ENCODE assay signal across 22 cellular contexts in the genomic region with DNA sequence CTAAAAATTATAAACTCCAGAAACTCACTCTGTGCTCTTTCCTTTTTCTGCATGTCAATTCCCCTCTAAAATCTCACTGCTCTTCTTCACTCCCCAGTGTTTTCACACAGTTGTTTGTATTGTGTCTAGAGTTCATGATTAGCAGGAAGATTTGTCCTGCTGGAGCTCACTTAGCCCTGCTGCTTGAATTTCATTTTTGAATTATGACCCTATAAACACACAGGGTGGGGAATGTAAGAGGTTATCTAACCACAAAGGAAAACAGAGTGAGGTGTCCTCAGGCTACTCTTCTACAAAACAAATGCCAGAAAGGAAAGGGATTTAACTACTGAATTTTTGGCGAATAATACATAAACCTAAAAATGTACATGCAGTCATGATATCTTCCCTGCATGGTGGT.
A peak's percentile ranks its signal among the peaks of the same experiment; 100 is the strongest.
DNase-seq lines count a peak whose midpoint lies in the region; ATAC-seq and TF ChIP-seq lines count a peak whose summit lies in the region.
"Had no signal": no experiment of that assay in that cellular context is flagged by ENCODE, and none has a peak within 500 bp of the region (broad histone marks: within the 10 kb centered on the region; RNA-seq: fewer than 3 reads in every experiment).

No MANE protein-coding gene starts in this region.

- H3K36me3 Mint-ChIP-seq in nephron progenitor cell (ENCODE audit: low read depth): no peaks in the 10 kb centered on the region

- H3K27ac ChIP-seq in SK-N-SH (ENCODE audit: low read depth in 2 of 2, low read length in 1 of 2): peak overlapping the region in 1 of 2 experiments; percentile 77; a peak in 2 of 4 replicates
- H3K27ac ChIP-seq: 22Rv1, BLaER1, SJCRH30 had no signal

- no peaks in the 10 kb centered on the region for H3K27me3 Mint-ChIP-seq in nephron progenitor cell (ENCODE audit: low read depth, poor library complexity)
- H3K27me3 Mint-ChIP-seq: CD4-positive, alpha-beta T cell had no signal

- DNase-seq in DMS153 (lab: John Stamatoyannopoulos, UW) (peak; percentile 5), DMS153 treated with DMSO at 0.1 percent for 48 hours (lab: John Stamatoyannopoulos, UW; ENCODE audit: unreplicated experiment) (no peak), SK-N-SH (peak; percentile 21), OCI-M1 (lab: John Stamatoyannopoulos, UW) (peak; percentile 28), nephron progenitor cell (no peak)
- no peak for DNase-seq in stimulated activated CD4-positive, alpha-beta T cell treated with anti-CD3 and anti-CD28 coated beads, Interleukin-1b, Interleukin-23, amount 100 ng/mL, for 48 hours
- DNase-seq: ACHN; CD4-positive, alpha-beta T cell; COR-L47; DMS 273 treated with DMSO at 0.1 percent for 48 hours; Kasumi-1; MG63; NCI-H146; NCI-H2081 treated with DMSO at 0.1 percent for 48 hours; NCI-H226; NCI-H526; NK-92 treated with Interleukin-12 subunit alpha and Interleukin-12 subunit beta, amount 100 ng/mL, for 24 hours had no signal

- ATAC-seq in SK-N-SH treated with all-trans-retinoic acid at 6 μM for 48 hours (no peak), GM18511 (IDR thresholded peaks at IDR 0.05; ENCODE audit: unreplicated experiment) (no peak)

- 19% methylated on average over 1 of the region's 1 CpG for WGBS in SK-N-SH (ENCODE audit: low lambda C conversion rate)

- no peak overlapping the region for H3K4me3 ChIP-seq in SK-N-SH (ENCODE audit: low read depth in 2 of 2, low read length in 1 of 2)
- H3K4me3 ChIP-seq: BLaER1, MG63, SJCRH30 had no signal

- no peak overlapping the region for H2AFZ ChIP-seq in SK-N-SH (ENCODE audit: low read depth)

- H3K9me2 ChIP-seq in SK-N-SH: no peaks in the 10 kb centered on the region

- H3K4me1 Mint-ChIP-seq in nephron progenitor cell: peaks cover 10% of the 10 kb centered on the region

- H3K9me3 Mint-ChIP-seq in nephron progenitor cell: peaks cover 8% of the 10 kb centered on the region

- H3K9ac ChIP-seq in SK-N-SH: no peak overlapping the region
- H3K9ac ChIP-seq: BLaER1 had no signal

- peak overlapping the region; percentile 6 for H3K27ac Mint-ChIP-seq in nephron progenitor cell
- H3K27ac Mint-ChIP-seq: CD4-positive, alpha-beta T cell had no signal

- TF ChIP-seq CTCF in SK-N-SH (IDR thresholded peaks at IDR 0.05) (no peak), nephron progenitor cell (IDR thresholded peaks at IDR 0.05) (no peak)

- TF ChIP-seq RAD21 in SK-N-SH (IDR thresholded peaks at IDR 0.05; ENCODE audit: low read length): no peak

- no peaks in the 10 kb centered on the region for H4K20me1 ChIP-seq in SK-N-SH (ENCODE audit: insufficient read depth)
- H4K20me1 ChIP-seq: BLaER1 had no signal

- H3K4me2 ChIP-seq in SK-N-SH: no peak overlapping the region
- H3K4me2 ChIP-seq: BLaER1 had no signal

- H3K4me3 Mint-ChIP-seq in nephron progenitor cell: no peak overlapping the region
- H3K4me3 Mint-ChIP-seq: CD4-positive, alpha-beta T cell had no signal

- POLR2A ChIA-PET in SK-N-SH (lab: Yijun Ruan, JAX): no interaction called here

- H3K4me1 ChIP-seq in SK-N-SH (ENCODE audit: control insufficient read depth in 1 of 2, insufficient read depth in 2 of 2, low read depth in 1 of 2, low read length in 1 of 2): peaks cover 0 to 6% of the 10 kb centered on the region in 2 experiments; a peak in 2 of 4 replicates
- H3K4me1 ChIP-seq: BLaER1, SJCRH30 had no signal

- H3F3A ChIP-seq in SK-N-SH (replicated peaks; ENCODE audit: insufficient read depth): no peaks in the 10 kb centered on the region

- TF ChIP-seq EP300 in SK-N-SH (IDR thresholded peaks at IDR 0.05; ENCODE audit: borderline replicate concordance in 1 of 2, low read depth in 1 of 2, low read length in 1 of 2): no peak

- H3K27me3 ChIP-seq in SK-N-SH (ENCODE audit: insufficient read depth): no peaks in the 10 kb centered on the region
- H3K27me3 ChIP-seq: BLaER1, MG63, SJCRH30 had no signal

- CTCF ChIA-PET in SK-N-SH (lab: Yijun Ruan, JAX): no interaction called here

- H3K79me2 ChIP-seq in SK-N-SH (ENCODE audit: insufficient read depth): no peaks in the 10 kb centered on the region

- H3K36me3 ChIP-seq in SK-N-SH (replicated peaks in 1 of 2; ENCODE audit: control insufficient read depth in 1 of 2, insufficient read depth in 2 of 2, low read length in 1 of 2): no peaks in the 10 kb centered on the region
- H3K36me3 ChIP-seq: BLaER1, MG63, SJCRH30 had no signal

- H3K9me3 ChIP-seq in SK-N-SH: 0 out of 2 replicates have a peak, but pooled peaks cover 3% of the 10 kb centered on the region
- H3K9me3 ChIP-seq: MG63, SJCRH30 had no signal

TF ChIP-seq in SK-N-SH, 30 proteins besides CTCF, POLR2A, EP300 and RAD21 (continues in another document):
- TF ChIP-seq, protein P1, sequence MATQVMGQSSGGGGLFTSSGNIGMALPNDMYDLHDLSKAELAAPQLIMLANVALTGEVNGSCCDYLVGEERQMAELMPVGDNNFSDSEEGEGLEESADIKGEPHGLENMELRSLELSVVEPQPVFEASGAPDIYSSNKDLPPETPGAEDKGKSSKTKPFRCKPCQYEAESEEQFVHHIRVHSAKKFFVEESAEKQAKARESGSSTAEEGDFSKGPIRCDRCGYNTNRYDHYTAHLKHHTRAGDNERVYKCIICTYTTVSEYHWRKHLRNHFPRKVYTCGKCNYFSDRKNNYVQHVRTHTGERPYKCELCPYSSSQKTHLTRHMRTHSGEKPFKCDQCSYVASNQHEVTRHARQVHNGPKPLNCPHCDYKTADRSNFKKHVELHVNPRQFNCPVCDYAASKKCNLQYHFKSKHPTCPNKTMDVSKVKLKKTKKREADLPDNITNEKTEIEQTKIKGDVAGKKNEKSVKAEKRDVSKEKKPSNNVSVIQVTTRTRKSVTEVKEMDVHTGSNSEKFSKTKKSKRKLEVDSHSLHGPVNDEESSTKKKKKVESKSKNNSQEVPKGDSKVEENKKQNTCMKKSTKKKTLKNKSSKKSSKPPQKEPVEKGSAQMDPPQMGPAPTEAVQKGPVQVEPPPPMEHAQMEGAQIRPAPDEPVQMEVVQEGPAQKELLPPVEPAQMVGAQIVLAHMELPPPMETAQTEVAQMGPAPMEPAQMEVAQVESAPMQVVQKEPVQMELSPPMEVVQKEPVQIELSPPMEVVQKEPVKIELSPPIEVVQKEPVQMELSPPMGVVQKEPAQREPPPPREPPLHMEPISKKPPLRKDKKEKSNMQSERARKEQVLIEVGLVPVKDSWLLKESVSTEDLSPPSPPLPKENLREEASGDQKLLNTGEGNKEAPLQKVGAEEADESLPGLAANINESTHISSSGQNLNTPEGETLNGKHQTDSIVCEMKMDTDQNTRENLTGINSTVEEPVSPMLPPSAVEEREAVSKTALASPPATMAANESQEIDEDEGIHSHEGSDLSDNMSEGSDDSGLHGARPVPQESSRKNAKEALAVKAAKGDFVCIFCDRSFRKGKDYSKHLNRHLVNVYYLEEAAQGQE (IDR thresholded peaks at IDR 0.05; ENCODE audit: low read depth, low read length): no peak
- no peak for TF ChIP-seq MXI1 (IDR thresholded peaks at IDR 0.05; ENCODE audit: low read depth, low read length)
- TF ChIP-seq NRF1 (IDR thresholded peaks at IDR 0.05; ENCODE audit: low read depth, low read length): no peak
- TF ChIP-seq EZH2phosphoT487 (IDR thresholded peaks at IDR 0.05; ENCODE audit: borderline replicate concordance, low read depth): no peak

TF ChIP-seq in SK-N-SH treated with all-trans-retinoic acid at 6 μM for 48 hours, 23 proteins besides CTCF, POLR2A, EP300 and RAD21:
- TF ChIP-seq TCF4 (CRISPR knock-in tag; IDR thresholded peaks at IDR 0.05; ENCODE audit: borderline replicate concordance): no peak

Comparison
In these comparisons a context has a peak if more than half of its experiments do, and no peak if none do; other contexts are left out.
1. DNase-seq: peak in DMS153 (single experiment), SK-N-SH (single experiment) and OCI-M1 (single experiment); none in DMS153 treated with DMSO at 0.1 percent for 48 hours (single experiment), nephron progenitor cell (single experiment) and stimulated activated CD4-positive, alpha-beta T cell treated with anti-CD3 and anti-CD28 coated beads, Interleukin-1b, Interleukin-23, amount 100 ng/mL, for 48 hours (single experiment).